ENCODE assay signal across 1 cellular context in the genomic region with DNA sequence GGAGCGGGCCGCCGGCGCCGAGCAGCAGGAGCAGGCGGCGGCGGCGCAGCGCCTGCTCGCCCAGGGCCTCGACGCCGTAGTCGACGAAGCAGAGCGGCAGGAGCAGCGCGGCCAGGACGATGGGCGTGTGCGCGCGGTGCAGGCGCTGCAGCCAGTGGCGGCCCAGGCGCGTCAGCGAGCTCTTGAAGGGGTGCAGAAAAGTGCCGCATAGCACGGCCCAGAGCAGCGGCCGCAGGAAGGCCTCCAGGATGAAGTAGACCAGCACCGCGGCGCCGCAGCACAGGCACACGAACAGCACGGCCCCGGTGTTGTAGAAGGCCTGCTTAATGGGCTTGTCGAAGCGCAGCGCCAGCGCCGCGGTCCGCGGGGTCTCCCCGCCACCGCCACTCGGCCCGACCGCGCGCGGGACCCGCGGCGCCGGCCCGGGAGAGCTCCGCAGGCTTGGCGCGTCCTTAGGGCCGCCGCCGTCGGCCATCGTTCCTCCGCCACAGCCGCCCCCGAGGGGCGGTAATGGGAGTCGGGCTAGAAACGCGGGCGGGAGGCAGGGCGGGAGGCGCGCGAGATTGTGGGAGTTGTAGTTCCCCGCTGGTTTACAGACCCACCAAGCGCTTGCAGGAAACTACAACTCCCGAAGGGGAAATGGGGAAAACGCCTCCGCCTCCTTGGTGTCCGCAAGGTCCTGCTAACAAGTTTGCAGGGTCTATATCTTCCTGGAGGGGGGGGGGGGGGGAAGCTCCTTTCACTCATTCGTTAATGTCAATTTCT.
A peak's percentile ranks its signal among the peaks of the same experiment; 100 is the strongest.
TF ChIP-seq lines count a peak whose summit lies in the region.

A gene (minus strand): TSS at position 509 of the 765 bp plus-strand sequence. CDS start 34 bp downstream, at position 475.

TF ChIP-seq in K562, 482 proteins besides CTCF, POLR2A, EP300 and RAD21 (continued from another document and continues in another):
- TF ChIP-seq, protein P1, sequence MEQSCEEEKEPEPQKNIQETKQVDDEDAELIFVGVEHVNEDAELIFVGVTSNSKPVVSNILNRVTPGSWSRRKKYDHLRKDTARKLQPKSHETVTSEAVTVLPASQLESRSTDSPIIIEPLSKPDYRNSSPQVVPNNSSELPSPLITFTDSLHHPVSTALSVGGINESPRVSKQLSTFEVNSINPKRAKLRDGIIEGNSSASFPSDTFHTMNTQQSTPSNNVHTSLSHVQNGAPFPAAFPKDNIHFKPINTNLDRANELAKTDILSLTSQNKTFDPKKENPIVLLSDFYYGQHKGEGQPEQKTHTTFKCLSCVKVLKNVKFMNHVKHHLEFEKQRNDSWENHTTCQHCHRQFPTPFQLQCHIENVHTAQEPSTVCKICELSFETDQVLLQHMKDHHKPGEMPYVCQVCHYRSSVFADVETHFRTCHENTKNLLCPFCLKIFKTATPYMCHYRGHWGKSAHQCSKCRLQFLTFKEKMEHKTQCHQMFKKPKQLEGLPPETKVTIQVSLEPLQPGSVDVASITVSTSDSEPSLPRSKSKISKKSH (CRISPR knock-in tag; IDR thresholded peaks at IDR 0.05): no peak
- no peak for TF ChIP-seq SRSF1 (IDR thresholded peaks at IDR 0.05; ENCODE audit: low read depth, low read length)
- TF ChIP-seq, protein P2, sequence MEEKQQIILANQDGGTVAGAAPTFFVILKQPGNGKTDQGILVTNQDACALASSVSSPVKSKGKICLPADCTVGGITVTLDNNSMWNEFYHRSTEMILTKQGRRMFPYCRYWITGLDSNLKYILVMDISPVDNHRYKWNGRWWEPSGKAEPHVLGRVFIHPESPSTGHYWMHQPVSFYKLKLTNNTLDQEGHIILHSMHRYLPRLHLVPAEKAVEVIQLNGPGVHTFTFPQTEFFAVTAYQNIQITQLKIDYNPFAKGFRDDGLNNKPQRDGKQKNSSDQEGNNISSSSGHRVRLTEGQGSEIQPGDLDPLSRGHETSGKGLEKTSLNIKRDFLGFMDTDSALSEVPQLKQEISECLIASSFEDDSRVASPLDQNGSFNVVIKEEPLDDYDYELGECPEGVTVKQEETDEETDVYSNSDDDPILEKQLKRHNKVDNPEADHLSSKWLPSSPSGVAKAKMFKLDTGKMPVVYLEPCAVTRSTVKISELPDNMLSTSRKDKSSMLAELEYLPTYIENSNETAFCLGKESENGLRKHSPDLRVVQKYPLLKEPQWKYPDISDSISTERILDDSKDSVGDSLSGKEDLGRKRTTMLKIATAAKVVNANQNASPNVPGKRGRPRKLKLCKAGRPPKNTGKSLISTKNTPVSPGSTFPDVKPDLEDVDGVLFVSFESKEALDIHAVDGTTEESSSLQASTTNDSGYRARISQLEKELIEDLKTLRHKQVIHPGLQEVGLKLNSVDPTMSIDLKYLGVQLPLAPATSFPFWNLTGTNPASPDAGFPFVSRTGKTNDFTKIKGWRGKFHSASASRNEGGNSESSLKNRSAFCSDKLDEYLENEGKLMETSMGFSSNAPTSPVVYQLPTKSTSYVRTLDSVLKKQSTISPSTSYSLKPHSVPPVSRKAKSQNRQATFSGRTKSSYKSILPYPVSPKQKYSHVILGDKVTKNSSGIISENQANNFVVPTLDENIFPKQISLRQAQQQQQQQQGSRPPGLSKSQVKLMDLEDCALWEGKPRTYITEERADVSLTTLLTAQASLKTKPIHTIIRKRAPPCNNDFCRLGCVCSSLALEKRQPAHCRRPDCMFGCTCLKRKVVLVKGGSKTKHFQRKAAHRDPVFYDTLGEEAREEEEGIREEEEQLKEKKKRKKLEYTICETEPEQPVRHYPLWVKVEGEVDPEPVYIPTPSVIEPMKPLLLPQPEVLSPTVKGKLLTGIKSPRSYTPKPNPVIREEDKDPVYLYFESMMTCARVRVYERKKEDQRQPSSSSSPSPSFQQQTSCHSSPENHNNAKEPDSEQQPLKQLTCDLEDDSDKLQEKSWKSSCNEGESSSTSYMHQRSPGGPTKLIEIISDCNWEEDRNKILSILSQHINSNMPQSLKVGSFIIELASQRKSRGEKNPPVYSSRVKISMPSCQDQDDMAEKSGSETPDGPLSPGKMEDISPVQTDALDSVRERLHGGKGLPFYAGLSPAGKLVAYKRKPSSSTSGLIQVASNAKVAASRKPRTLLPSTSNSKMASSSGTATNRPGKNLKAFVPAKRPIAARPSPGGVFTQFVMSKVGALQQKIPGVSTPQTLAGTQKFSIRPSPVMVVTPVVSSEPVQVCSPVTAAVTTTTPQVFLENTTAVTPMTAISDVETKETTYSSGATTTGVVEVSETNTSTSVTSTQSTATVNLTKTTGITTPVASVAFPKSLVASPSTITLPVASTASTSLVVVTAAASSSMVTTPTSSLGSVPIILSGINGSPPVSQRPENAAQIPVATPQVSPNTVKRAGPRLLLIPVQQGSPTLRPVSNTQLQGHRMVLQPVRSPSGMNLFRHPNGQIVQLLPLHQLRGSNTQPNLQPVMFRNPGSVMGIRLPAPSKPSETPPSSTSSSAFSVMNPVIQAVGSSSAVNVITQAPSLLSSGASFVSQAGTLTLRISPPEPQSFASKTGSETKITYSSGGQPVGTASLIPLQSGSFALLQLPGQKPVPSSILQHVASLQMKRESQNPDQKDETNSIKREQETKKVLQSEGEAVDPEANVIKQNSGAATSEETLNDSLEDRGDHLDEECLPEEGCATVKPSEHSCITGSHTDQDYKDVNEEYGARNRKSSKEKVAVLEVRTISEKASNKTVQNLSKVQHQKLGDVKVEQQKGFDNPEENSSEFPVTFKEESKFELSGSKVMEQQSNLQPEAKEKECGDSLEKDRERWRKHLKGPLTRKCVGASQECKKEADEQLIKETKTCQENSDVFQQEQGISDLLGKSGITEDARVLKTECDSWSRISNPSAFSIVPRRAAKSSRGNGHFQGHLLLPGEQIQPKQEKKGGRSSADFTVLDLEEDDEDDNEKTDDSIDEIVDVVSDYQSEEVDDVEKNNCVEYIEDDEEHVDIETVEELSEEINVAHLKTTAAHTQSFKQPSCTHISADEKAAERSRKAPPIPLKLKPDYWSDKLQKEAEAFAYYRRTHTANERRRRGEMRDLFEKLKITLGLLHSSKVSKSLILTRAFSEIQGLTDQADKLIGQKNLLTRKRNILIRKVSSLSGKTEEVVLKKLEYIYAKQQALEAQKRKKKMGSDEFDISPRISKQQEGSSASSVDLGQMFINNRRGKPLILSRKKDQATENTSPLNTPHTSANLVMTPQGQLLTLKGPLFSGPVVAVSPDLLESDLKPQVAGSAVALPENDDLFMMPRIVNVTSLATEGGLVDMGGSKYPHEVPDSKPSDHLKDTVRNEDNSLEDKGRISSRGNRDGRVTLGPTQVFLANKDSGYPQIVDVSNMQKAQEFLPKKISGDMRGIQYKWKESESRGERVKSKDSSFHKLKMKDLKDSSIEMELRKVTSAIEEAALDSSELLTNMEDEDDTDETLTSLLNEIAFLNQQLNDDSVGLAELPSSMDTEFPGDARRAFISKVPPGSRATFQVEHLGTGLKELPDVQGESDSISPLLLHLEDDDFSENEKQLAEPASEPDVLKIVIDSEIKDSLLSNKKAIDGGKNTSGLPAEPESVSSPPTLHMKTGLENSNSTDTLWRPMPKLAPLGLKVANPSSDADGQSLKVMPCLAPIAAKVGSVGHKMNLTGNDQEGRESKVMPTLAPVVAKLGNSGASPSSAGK (IDR thresholded peaks at IDR 0.05): peak; percentile 52; the same call in 1 of the 2 replicates
- no peak for TF ChIP-seq SNIP1 (IDR thresholded peaks at IDR 0.05; ENCODE audit: low read depth)
- TF ChIP-seq PCBP1 (IDR thresholded peaks at IDR 0.05; ENCODE audit: low read depth, low read length, poor library complexity, severe bottlenecking): no peak
- TF ChIP-seq KAT7 (CRISPR knock-in tag; IDR thresholded peaks at IDR 0.05; ENCODE audit: borderline replicate concordance): 0 out of 2 replicates have a peak, but pooled peaks have one; percentile 79
- TF ChIP-seq, protein P3, sequence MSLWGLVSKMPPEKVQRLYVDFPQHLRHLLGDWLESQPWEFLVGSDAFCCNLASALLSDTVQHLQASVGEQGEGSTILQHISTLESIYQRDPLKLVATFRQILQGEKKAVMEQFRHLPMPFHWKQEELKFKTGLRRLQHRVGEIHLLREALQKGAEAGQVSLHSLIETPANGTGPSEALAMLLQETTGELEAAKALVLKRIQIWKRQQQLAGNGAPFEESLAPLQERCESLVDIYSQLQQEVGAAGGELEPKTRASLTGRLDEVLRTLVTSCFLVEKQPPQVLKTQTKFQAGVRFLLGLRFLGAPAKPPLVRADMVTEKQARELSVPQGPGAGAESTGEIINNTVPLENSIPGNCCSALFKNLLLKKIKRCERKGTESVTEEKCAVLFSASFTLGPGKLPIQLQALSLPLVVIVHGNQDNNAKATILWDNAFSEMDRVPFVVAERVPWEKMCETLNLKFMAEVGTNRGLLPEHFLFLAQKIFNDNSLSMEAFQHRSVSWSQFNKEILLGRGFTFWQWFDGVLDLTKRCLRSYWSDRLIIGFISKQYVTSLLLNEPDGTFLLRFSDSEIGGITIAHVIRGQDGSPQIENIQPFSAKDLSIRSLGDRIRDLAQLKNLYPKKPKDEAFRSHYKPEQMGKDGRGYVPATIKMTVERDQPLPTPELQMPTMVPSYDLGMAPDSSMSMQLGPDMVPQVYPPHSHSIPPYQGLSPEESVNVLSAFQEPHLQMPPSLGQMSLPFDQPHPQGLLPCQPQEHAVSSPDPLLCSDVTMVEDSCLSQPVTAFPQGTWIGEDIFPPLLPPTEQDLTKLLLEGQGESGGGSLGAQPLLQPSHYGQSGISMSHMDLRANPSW (CRISPR knock-in tag; IDR thresholded peaks at IDR 0.05): no peak
- no peak for TF ChIP-seq MAFK (IDR thresholded peaks at IDR 0.05; ENCODE audit: low read length)
- TF ChIP-seq, protein P4, sequence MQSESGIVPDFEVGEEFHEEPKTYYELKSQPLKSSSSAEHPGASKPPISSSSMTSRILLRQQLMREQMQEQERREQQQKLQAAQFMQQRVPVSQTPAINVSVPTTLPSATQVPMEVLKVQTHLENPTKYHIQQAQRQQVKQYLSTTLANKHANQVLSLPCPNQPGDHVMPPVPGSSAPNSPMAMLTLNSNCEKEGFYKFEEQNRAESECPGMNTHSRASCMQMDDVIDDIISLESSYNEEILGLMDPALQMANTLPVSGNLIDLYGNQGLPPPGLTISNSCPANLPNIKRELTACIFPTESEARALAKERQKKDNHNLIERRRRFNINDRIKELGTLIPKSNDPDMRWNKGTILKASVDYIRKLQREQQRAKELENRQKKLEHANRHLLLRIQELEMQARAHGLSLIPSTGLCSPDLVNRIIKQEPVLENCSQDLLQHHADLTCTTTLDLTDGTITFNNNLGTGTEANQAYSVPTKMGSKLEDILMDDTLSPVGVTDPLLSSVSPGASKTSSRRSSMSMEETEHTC (IDR thresholded peaks at IDR 0.05): no peak
- no peak for TF ChIP-seq IFI16 (CRISPR knock-in tag; IDR thresholded peaks at IDR 0.05)
- no peak for TF ChIP-seq BDP1 (IDR thresholded peaks at IDR 0.05; ENCODE audit: insufficient read depth, insufficient read length)
- no peak for TF ChIP-seq HDAC6 (IDR thresholded peaks at IDR 0.05; ENCODE audit: low read depth, low read length)
- TF ChIP-seq ZNF232 (CRISPR knock-in tag; IDR thresholded peaks at IDR 0.05): no peak
- no peak for TF ChIP-seq TEAD4 (IDR thresholded peaks at IDR 0.05; ENCODE audit: low read length)
- 0 out of 2 replicates have a peak, but pooled peaks have one; percentile 35 for TF ChIP-seq TEAD4 (CRISPR knock-in tag; IDR thresholded peaks at IDR 0.05; ENCODE audit: borderline replicate concordance)
- no peak for TF ChIP-seq TSC22D4 (tag; IDR thresholded peaks at IDR 0.05)
- TF ChIP-seq TRIM24 (IDR thresholded peaks at IDR 0.05): no peak
- TF ChIP-seq, protein P5, sequence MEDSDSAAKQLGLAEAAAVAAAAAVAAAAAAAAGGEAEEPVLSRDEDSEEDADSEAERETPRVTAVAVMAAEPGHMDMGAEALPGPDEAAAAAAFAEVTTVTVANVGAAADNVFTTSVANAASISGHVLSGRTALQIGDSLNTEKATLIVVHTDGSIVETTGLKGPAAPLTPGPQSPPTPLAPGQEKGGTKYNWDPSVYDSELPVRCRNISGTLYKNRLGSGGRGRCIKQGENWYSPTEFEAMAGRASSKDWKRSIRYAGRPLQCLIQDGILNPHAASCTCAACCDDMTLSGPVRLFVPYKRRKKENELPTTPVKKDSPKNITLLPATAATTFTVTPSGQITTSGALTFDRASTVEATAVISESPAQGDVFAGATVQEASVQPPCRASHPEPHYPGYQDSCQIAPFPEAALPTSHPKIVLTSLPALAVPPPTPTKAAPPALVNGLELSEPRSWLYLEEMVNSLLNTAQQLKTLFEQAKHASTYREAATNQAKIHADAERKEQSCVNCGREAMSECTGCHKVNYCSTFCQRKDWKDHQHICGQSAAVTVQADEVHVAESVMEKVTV (CRISPR knock-in tag; IDR thresholded peaks at IDR 0.05): no peak
- no peak for TF ChIP-seq PTTG1 (tag; IDR thresholded peaks at IDR 0.05; ENCODE audit: low read depth)
- TF ChIP-seq MCM7 (IDR thresholded peaks at IDR 0.05): no peak
- TF ChIP-seq, protein P6, sequence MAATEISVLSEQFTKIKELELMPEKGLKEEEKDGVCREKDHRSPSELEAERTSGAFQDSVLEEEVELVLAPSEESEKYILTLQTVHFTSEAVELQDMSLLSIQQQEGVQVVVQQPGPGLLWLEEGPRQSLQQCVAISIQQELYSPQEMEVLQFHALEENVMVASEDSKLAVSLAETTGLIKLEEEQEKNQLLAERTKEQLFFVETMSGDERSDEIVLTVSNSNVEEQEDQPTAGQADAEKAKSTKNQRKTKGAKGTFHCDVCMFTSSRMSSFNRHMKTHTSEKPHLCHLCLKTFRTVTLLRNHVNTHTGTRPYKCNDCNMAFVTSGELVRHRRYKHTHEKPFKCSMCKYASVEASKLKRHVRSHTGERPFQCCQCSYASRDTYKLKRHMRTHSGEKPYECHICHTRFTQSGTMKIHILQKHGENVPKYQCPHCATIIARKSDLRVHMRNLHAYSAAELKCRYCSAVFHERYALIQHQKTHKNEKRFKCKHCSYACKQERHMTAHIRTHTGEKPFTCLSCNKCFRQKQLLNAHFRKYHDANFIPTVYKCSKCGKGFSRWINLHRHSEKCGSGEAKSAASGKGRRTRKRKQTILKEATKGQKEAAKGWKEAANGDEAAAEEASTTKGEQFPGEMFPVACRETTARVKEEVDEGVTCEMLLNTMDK (IDR thresholded peaks at IDR 0.05; ENCODE audit: borderline replicate concordance, insufficient read depth, low read depth, low read length, poor library complexity, severe bottlenecking): peak; percentile 87
- TF ChIP-seq ELF4 (CRISPR knock-in tag; IDR thresholded peaks at IDR 0.05): 0 out of 2 replicates have a peak, but pooled peaks have one; percentile 15
- TF ChIP-seq, protein P7, sequence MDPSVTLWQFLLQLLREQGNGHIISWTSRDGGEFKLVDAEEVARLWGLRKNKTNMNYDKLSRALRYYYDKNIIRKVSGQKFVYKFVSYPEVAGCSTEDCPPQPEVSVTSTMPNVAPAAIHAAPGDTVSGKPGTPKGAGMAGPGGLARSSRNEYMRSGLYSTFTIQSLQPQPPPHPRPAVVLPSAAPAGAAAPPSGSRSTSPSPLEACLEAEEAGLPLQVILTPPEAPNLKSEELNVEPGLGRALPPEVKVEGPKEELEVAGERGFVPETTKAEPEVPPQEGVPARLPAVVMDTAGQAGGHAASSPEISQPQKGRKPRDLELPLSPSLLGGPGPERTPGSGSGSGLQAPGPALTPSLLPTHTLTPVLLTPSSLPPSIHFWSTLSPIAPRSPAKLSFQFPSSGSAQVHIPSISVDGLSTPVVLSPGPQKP (CRISPR knock-in tag; IDR thresholded peaks at IDR 0.05): no peak
- TF ChIP-seq PRPF4 (IDR thresholded peaks at IDR 0.05; ENCODE audit: insufficient read depth, low read depth, low read length, poor library complexity, severe bottlenecking): no peak
- no peak for TF ChIP-seq HLTF (IDR thresholded peaks at IDR 0.05)
- no peak for TF ChIP-seq ZBTB17 (CRISPR knock-in tag; IDR thresholded peaks at IDR 0.05)
- TF ChIP-seq LCOR (CRISPR knock-in tag; IDR thresholded peaks at IDR 0.05): no peak
